11 cellular contexts compared by ENCODE assay signal in genomic region chr9:127961166-127961490, GRCh38. TPM values are rescaled to one million over a fixed set of nuclear protein-coding genes. Genes with fewer than 3 reads are reported as not detected.
DNase-seq lines count a peak whose midpoint lies in the region; ATAC-seq and TF ChIP-seq lines count a peak whose summit lies in the region.
"Had no signal": no experiment of that assay in that cellular context is flagged by ENCODE, and none has a peak within 500 bp of the region (broad histone marks: within the 10 kb centered on the region; RNA-seq: fewer than 3 reads in every experiment).

No MANE protein-coding gene starts in this region.

- H3K4me1 ChIP-seq in OCI-LY1 (ENCODE audit: insufficient read depth, low read length, severe bottlenecking) (peaks cover 33% of the 10 kb centered on the region), neural progenitor cell (peaks cover 16% of the 10 kb centered on the region)

- H3K4me2 ChIP-seq in OCI-LY1 (ENCODE audit: low read length) (no peak overlapping the region), neural progenitor cell (no peak overlapping the region)

- no peak for TF ChIP-seq CTCF in C4-2B (conservative IDR thresholded peaks at IDR 0.05)
- TF ChIP-seq CTCF in OCI-LY1 (IDR thresholded peaks at IDR 0.05; ENCODE audit: low read length): no peak
- no peak for TF ChIP-seq CTCF in chondrocyte (IDR thresholded peaks at IDR 0.05)
- no peak for TF ChIP-seq CTCF in neural progenitor cell (IDR thresholded peaks at IDR 0.05)

- no peak for ATAC-seq in HG03521 (IDR thresholded peaks at IDR 0.05; ENCODE audit: unreplicated experiment)

- no peak for DNase-seq in chondrocyte (ENCODE audit: low spot score)
- no peak for DNase-seq in neural progenitor cell (ENCODE audit: low spot score)
- DNase-seq in NCI-H524 treated with DMSO at 0.1 percent for 48 hours (lab: John Stamatoyannopoulos, UW): no peak
- DNase-seq in foreskin melanocyte: no peak
- DNase-seq in posterior vena cava (ENCODE audit: low spot score): no peak
- DNase-seq: activated CD8-positive, alpha-beta memory T cell treated with anti-CD3 and anti-CD28 coated beads, Interleukin-2, amount 50 U/mL, for 4 hours; OCI-M1; T1000 had no signal

- H3K9ac ChIP-seq in OCI-LY1 (ENCODE audit: low read length) (no peak overlapping the region), neural progenitor cell (no peak overlapping the region)

- H3K36me3 Mint-ChIP-seq in chondrocyte (ENCODE audit: low read depth) (no peaks in the 10 kb centered on the region), neural progenitor cell (peaks cover 9% of the 10 kb centered on the region)

- no peaks in the 10 kb centered on the region for H3K9me3 ChIP-seq in OCI-LY1 (ENCODE audit: low read length)
- H3K9me3 ChIP-seq in neural progenitor cell (ENCODE audit: low read depth): no peaks in the 10 kb centered on the region

- peak overlapping the region; percentile 19 for H3K27ac ChIP-seq in C4-2B
- peak overlapping the region; percentile 26 for H3K27ac ChIP-seq in OCI-LY1 (ENCODE audit: low read depth, low read length, poor library complexity, severe bottlenecking)
- peak overlapping the region; percentile 86 for H3K27ac ChIP-seq in neural progenitor cell

- H3K27me3 ChIP-seq in OCI-LY1 (ENCODE audit: insufficient read depth, low read length) (no peaks in the 10 kb centered on the region), neural progenitor cell (no peaks in the 10 kb centered on the region)

- H3K4me3 Mint-ChIP-seq in chondrocyte (ENCODE audit: unreplicated experiment) (no peak overlapping the region), neural progenitor cell (no peak overlapping the region)

- H2AFZ ChIP-seq in OCI-LY1 (ENCODE audit: low read length) (no peak overlapping the region), neural progenitor cell (replicated peaks) (no peak overlapping the region)

- H3K27me3 Mint-ChIP-seq in chondrocyte (ENCODE audit: low read depth): no peaks in the 10 kb centered on the region
- H3K27me3 Mint-ChIP-seq in neural progenitor cell (ENCODE audit: insufficient read depth, low read depth): peaks cover 2% of the 10 kb centered on the region

- peaks cover 71% of the 10 kb centered on the region for H3K79me2 ChIP-seq in OCI-LY1 (ENCODE audit: insufficient read depth, low read length)
- H3K79me2 ChIP-seq in neural progenitor cell (ENCODE audit: low read depth): peaks cover 98% of the 10 kb centered on the region

- H3K4me1 Mint-ChIP-seq in chondrocyte (ENCODE audit: low read depth): peaks cover 69% of the 10 kb centered on the region
- peaks cover 29% of the 10 kb centered on the region for H3K4me1 Mint-ChIP-seq in neural progenitor cell

- H3K9me3 Mint-ChIP-seq in chondrocyte (ENCODE audit: low read depth) (no peaks in the 10 kb centered on the region), neural progenitor cell (peaks cover 5% of the 10 kb centered on the region)

- intact Hi-C loops in posterior vena cava (cut with DNase I): loop anchor here in 1 of 2 donors (10.0 kb wide), 1 partner anchor 144 kb away; no protein-coding TSS in a partner anchor

- H3K36me3 ChIP-seq in OCI-LY1 (ENCODE audit: insufficient read depth, low read length): peaks cover 25% of the 10 kb centered on the region
- H3K36me3 ChIP-seq in neural progenitor cell: no peaks in the 10 kb centered on the region

- no peaks in the 10 kb centered on the region for H4K20me1 ChIP-seq in OCI-LY1 (ENCODE audit: insufficient read depth, low read length)
- peaks cover 99% of the 10 kb centered on the region for H4K20me1 ChIP-seq in neural progenitor cell (ENCODE audit: low read depth)

- H3K27ac Mint-ChIP-seq in chondrocyte (ENCODE audit: unreplicated experiment) (peak overlapping the region; percentile 60), neural progenitor cell (no peak overlapping the region)

- no peaks in the 10 kb centered on the region for H3F3A ChIP-seq in OCI-LY1 (ENCODE audit: insufficient read depth, low read length)
- H3F3A ChIP-seq in neural progenitor cell (ENCODE audit: low read depth): peaks cover 16% of the 10 kb centered on the region

- H3K4me3 ChIP-seq in OCI-LY1 (ENCODE audit: low read depth, low read length, poor library complexity, severe bottlenecking) (no peak overlapping the region), neural progenitor cell (no peak overlapping the region)

- H3K9me2 ChIP-seq in OCI-LY1 (ENCODE audit: low read depth, low read length): no peaks in the 10 kb centered on the region

RNA-seq across cellular contexts. Expression of gene EEIG1, which starts 19.7 kb away (rescaled TPM):
- total RNA-seq in chondrocyte: 39.4 to 63.0 TPM (median 61.8 TPM) in 3 replicates
- total RNA-seq in neural progenitor cell (ENCODE audit: low replicate concordance): 8.8 and 30.8 TPM in 2 replicates
- total RNA-seq in posterior vena cava: 10 to 100 TPM; 54.3 to 56.9 TPM

RNA-seq across cellular contexts. Expression of gene DPM2, which starts 23.5 kb away (rescaled TPM):
- total RNA-seq in chondrocyte (26.3 to 28.9 TPM (median 27.8 TPM) in 3 replicates), neural progenitor cell (ENCODE audit: low replicate concordance) (9.1 and 20.5 TPM in 2 replicates), posterior vena cava (10 to 100 TPM; 22.8 to 23.6 TPM)

RNA-seq across cellular contexts. Expression of gene PIP5KL1, which starts 30.6 kb away (rescaled TPM):
- total RNA-seq in chondrocyte (1.4 to 4.3 TPM (median 2.7 TPM) in 3 replicates), neural progenitor cell (ENCODE audit: low replicate concordance) (1.4 and 8.8 TPM in 2 replicates), posterior vena cava (1 to 10 TPM; 1.2 to 1.3 TPM)

RNA-seq across cellular contexts. Expression of gene ST6GALNAC4, which starts 44.3 kb away (rescaled TPM):
- total RNA-seq in chondrocyte (22.2 to 25.5 TPM (median 24.4 TPM) in 3 replicates), neural progenitor cell (ENCODE audit: low replicate concordance) (5.5 and 11.1 TPM in 2 replicates), posterior vena cava (10 to 100 TPM; 27.7 to 32.7 TPM)

Comparison
In these comparisons a context has a peak if more than half of its experiments do, and no peak if none do; other contexts are left out.
1. H3K27ac ChIP-seq: peak in every context shown above with its lines; median percentile 86 in neural progenitor cell; 26 in OCI-LY1; 19 in C4-2B.